Comparison of ENCODE assay signal across 8 cellular contexts in the genomic region with DNA sequence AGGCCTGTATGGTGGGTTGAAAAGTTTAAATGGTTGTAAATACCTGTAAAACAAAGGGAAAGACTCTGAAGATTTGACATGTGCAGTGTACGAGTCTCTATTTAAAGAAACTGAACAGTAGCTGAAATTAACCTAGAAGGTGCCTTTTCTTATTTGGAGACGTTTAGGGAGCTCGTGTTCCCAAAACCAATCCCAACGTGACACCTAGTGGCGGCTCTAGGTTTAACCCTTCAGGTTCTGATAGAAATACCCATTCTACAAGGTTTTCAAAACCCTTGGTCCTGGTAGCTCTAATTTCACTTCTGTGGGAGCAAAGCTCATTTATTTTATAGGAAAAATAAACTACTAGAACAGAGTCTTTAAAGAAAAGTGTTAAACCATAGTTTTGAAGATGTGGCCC.
DNase-seq lines count a peak whose midpoint lies in the region; ATAC-seq, FAIRE-seq and TF ChIP-seq lines count a peak whose summit lies in the region.

No MANE protein-coding gene starts in this region.

- TF ChIP-seq CTCF in D721Med (IDR thresholded peaks at IDR 0.05; ENCODE audit: insufficient read depth, missing control alignments) (peak; percentile 76), chondrocyte (IDR thresholded peaks at IDR 0.05) (peak; percentile 67)

- H3K4me1 Mint-ChIP-seq in chondrocyte (ENCODE audit: low read depth): no peaks in the 10 kb centered on the region
- no peaks in the 10 kb centered on the region for H3K4me1 Mint-ChIP-seq in activated T-helper 17 cell treated with anti-CD3 and anti-CD28 coated beads, Interleukin-2, amount 50 U/mL, for 72 hours
- no peaks in the 10 kb centered on the region for H3K4me1 Mint-ChIP-seq in stimulated activated memory B cell treated with anti-CD40 and anti-IgM and Interleukin-4, amounts not matched to agents 10 μg/mL and 1 μg/mL and 100 μg/mL, for 72 hours

- H3K36me3 Mint-ChIP-seq in chondrocyte (ENCODE audit: low read depth): no peaks in the 10 kb centered on the region
- H3K36me3 Mint-ChIP-seq in activated T-helper 17 cell treated with anti-CD3 and anti-CD28 coated beads, Interleukin-2, amount 50 U/mL, for 72 hours (ENCODE audit: low read depth): no peaks in the 10 kb centered on the region
- H3K36me3 Mint-ChIP-seq in stimulated activated memory B cell treated with anti-CD40 and anti-IgM and Interleukin-4, amounts not matched to agents 10 μg/mL and 1 μg/mL and 100 μg/mL, for 72 hours: no peaks in the 10 kb centered on the region

- peak; percentile 61 for ATAC-seq in GM21529 (IDR thresholded peaks at IDR 0.05; ENCODE audit: unreplicated experiment)
- no peak for ATAC-seq in activated T-helper 17 cell treated with anti-CD3 and anti-CD28 coated beads, Interleukin-2, amount 50 U/mL, for 72 hours (replicated peaks)
- no peak for ATAC-seq in stimulated activated memory B cell treated with anti-CD40 and anti-IgM and Interleukin-4, amounts not matched to agents 10 μg/mL and 1 μg/mL and 100 μg/mL, for 72 hours

- no peak for FAIRE-seq in D721Med (lab: Jason Lieb, UNC)

- DNase-seq in D721Med (ENCODE audit: insufficient read length, low spot score) (no peak), NCI-H2029 treated with DMSO at 0.1 percent for 48 hours (lab: John Stamatoyannopoulos, UW) (peak; percentile 8), chondrocyte (ENCODE audit: low spot score) (no peak), putamen (ENCODE audit: low spot score) (peak; percentile 58), GDM1 (lab: John Stamatoyannopoulos, UW) (no peak)

- peaks cover 6% of the 10 kb centered on the region for H3K9me3 Mint-ChIP-seq in chondrocyte (ENCODE audit: low read depth)
- H3K9me3 Mint-ChIP-seq in activated T-helper 17 cell treated with anti-CD3 and anti-CD28 coated beads, Interleukin-2, amount 50 U/mL, for 72 hours: peaks cover 5% of the 10 kb centered on the region
- peaks cover 6% of the 10 kb centered on the region for H3K9me3 Mint-ChIP-seq in stimulated activated memory B cell treated with anti-CD40 and anti-IgM and Interleukin-4, amounts not matched to agents 10 μg/mL and 1 μg/mL and 100 μg/mL, for 72 hours

- no peak overlapping the region for H3K4me3 Mint-ChIP-seq in chondrocyte (ENCODE audit: unreplicated experiment)
- H3K4me3 Mint-ChIP-seq in activated T-helper 17 cell treated with anti-CD3 and anti-CD28 coated beads, Interleukin-2, amount 50 U/mL, for 72 hours: no peak overlapping the region
- no peak overlapping the region for H3K4me3 Mint-ChIP-seq in stimulated activated memory B cell treated with anti-CD40 and anti-IgM and Interleukin-4, amounts not matched to agents 10 μg/mL and 1 μg/mL and 100 μg/mL, for 72 hours

- peaks cover 5% of the 10 kb centered on the region for H3K27me3 Mint-ChIP-seq in chondrocyte (ENCODE audit: low read depth)
- no peaks in the 10 kb centered on the region for H3K27me3 Mint-ChIP-seq in activated T-helper 17 cell treated with anti-CD3 and anti-CD28 coated beads, Interleukin-2, amount 50 U/mL, for 72 hours
- no peaks in the 10 kb centered on the region for H3K27me3 Mint-ChIP-seq in stimulated activated memory B cell treated with anti-CD40 and anti-IgM and Interleukin-4, amounts not matched to agents 10 μg/mL and 1 μg/mL and 100 μg/mL, for 72 hours

- no peak overlapping the region for H3K27ac Mint-ChIP-seq in chondrocyte (ENCODE audit: unreplicated experiment)
- no peak overlapping the region for H3K27ac Mint-ChIP-seq in activated T-helper 17 cell treated with anti-CD3 and anti-CD28 coated beads, Interleukin-2, amount 50 U/mL, for 72 hours
- H3K27ac Mint-ChIP-seq in stimulated activated memory B cell treated with anti-CD40 and anti-IgM and Interleukin-4, amounts not matched to agents 10 μg/mL and 1 μg/mL and 100 μg/mL, for 72 hours: no peak overlapping the region

Comparison
In these comparisons a context has a peak if more than half of its experiments do, and no peak if none do; other contexts are left out.
1. DNase-seq: peak in NCI-H2029 treated with DMSO at 0.1 percent for 48 hours (single experiment) and putamen (single experiment); none in D721Med (single experiment), chondrocyte (single experiment) and GDM1 (single experiment).